In the genomic region with DNA sequence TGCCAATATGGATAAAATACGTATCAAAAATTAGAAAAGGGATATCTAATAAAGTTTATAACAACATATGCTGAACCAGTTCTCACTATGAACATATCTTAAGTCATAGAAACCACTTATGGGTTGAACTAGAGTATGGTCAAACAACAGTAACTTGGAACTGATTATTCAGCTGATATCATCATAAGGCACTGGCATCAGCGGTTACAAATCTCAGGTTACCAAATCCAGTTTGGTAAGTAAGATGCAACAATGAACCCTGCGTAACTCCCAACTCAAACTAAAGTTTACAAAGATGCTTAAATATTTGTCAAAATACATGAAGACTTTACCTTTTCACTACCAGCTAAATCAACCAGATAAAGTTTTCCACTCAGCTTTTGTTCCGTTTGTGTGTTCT, we compare ENCODE assay signal across 25 cellular contexts.
"Had no signal": no experiment of that assay in that cellular context is flagged by ENCODE, and none has a peak within 500 bp of the region (broad histone marks: within the 10 kb centered on the region; RNA-seq: fewer than 3 reads in every experiment).

No MANE protein-coding gene starts in this region.

- ATAC-seq: activated CD8-positive, alpha-beta memory T cell treated with anti-CD3 and anti-CD28 coated beads, Interleukin-2, amount 10 ng/mL, durations not matched to agents 7 days and 5 days; esophagus mucosa; left lobe of liver; lower lobe of right lung; natural killer cell; sciatic nerve; stimulated activated naive CD8-positive, alpha-beta T cell treated with anti-CD3 and anti-CD28 coated beads, Interleukin-15, Interleukin-2, amounts not matched to agents 100 U/mL and 50 U/mL, for 24 hours; WTC11 had no signal

- H3K4me3 Mint-ChIP-seq: activated CD4-positive, alpha-beta memory T cell treated with anti-CD3 and anti-CD28 coated beads, Interleukin-2, amount 10 ng/mL, durations not matched to agents 7 days and 5 days; activated CD4-positive, alpha-beta T cell treated with anti-CD3 and anti-CD28 coated beads, Interleukin-2, amount 10 ng/mL, durations not matched to agents 7 days and 5 days; activated CD8-positive, alpha-beta memory T cell treated with anti-CD3 and anti-CD28 coated beads, Interleukin-2, amount 10 ng/mL, durations not matched to agents 7 days and 5 days; activated naive CD8-positive, alpha-beta T cell treated with anti-CD3 and anti-CD28 coated beads, Interleukin-2, amount 10 ng/mL, durations not matched to agents 7 days and 5 days; natural killer cell; T-helper 1 cell treated with Interleukin-12 subunit alpha and Interleukin-12 subunit beta and Interleukin-4 antibody, amounts not matched to agents 30 μg/mL and 1 μg/mL, for 36 hours; WTC11 had no signal

- H3K27me3 ChIP-seq: brain microvascular endothelial cell, testis, transverse colon had no signal

- H3K27ac ChIP-seq: brain microvascular endothelial cell, lower lobe of right lung, skin epidermis, testis, transverse colon had no signal

- H3K9me3 Mint-ChIP-seq: activated CD4-positive, alpha-beta memory T cell treated with anti-CD3 and anti-CD28 coated beads, Interleukin-2, amount 10 ng/mL, durations not matched to agents 7 days and 5 days; activated CD4-positive, alpha-beta T cell treated with anti-CD3 and anti-CD28 coated beads, Interleukin-2, amount 10 ng/mL, durations not matched to agents 7 days and 5 days; activated naive CD8-positive, alpha-beta T cell treated with anti-CD3 and anti-CD28 coated beads, Interleukin-2, amount 10 ng/mL, durations not matched to agents 7 days and 5 days; natural killer cell; T-helper 1 cell treated with Interleukin-12 subunit alpha and Interleukin-12 subunit beta and Interleukin-4 antibody, amounts not matched to agents 30 μg/mL and 1 μg/mL, for 36 hours; WTC11 had no signal

- H3K9me3 ChIP-seq: lower lobe of right lung, testis, transverse colon had no signal

- H3K27ac Mint-ChIP-seq: activated CD4-positive, alpha-beta memory T cell treated with anti-CD3 and anti-CD28 coated beads, Interleukin-2, amount 10 ng/mL, durations not matched to agents 7 days and 5 days; activated CD4-positive, alpha-beta T cell treated with anti-CD3 and anti-CD28 coated beads, Interleukin-2, amount 10 ng/mL, durations not matched to agents 7 days and 5 days; activated CD8-positive, alpha-beta memory T cell treated with anti-CD3 and anti-CD28 coated beads, Interleukin-2, amount 10 ng/mL, durations not matched to agents 7 days and 5 days; activated naive CD8-positive, alpha-beta T cell treated with anti-CD3 and anti-CD28 coated beads, Interleukin-2, amount 10 ng/mL, durations not matched to agents 7 days and 5 days; natural killer cell; T-helper 1 cell treated with Interleukin-12 subunit alpha and Interleukin-12 subunit beta and Interleukin-4 antibody, amounts not matched to agents 30 μg/mL and 1 μg/mL, for 36 hours; WTC11 had no signal

- H3K27me3 Mint-ChIP-seq: activated CD4-positive, alpha-beta memory T cell treated with anti-CD3 and anti-CD28 coated beads, Interleukin-2, amount 10 ng/mL, durations not matched to agents 7 days and 5 days; activated CD4-positive, alpha-beta T cell treated with anti-CD3 and anti-CD28 coated beads, Interleukin-2, amount 10 ng/mL, durations not matched to agents 7 days and 5 days; activated CD8-positive, alpha-beta memory T cell treated with anti-CD3 and anti-CD28 coated beads, Interleukin-2, amount 10 ng/mL, durations not matched to agents 7 days and 5 days; activated naive CD8-positive, alpha-beta T cell treated with anti-CD3 and anti-CD28 coated beads, Interleukin-2, amount 10 ng/mL, durations not matched to agents 7 days and 5 days had no signal

- DNase-seq: activated CD4-positive, alpha-beta memory T cell treated with anti-CD3 and anti-CD28 coated beads, Interleukin-2, amount 10 ng/mL, durations not matched to agents 7 days and 5 days; activated CD4-positive, alpha-beta T cell treated with anti-CD3 and anti-CD28 coated beads for 1 hour; activated CD4-positive, alpha-beta T cell treated with anti-CD3 and anti-CD28 coated beads, Interleukin-2, amount 10 ng/mL, durations not matched to agents 7 days and 5 days; activated CD8-positive, alpha-beta memory T cell treated with anti-CD3 and anti-CD28 coated beads, Interleukin-2, amount 10 ng/mL, durations not matched to agents 7 days and 5 days; activated naive CD8-positive, alpha-beta T cell treated with anti-CD3 and anti-CD28 coated beads, Interleukin-2, amount 10 ng/mL, durations not matched to agents 7 days and 5 days; brain microvascular endothelial cell; foreskin fibroblast; head of caudate nucleus; hypothalamus; kidney glomerular epithelial cell; lower lobe of right lung; mesenchymal stem cell; natural killer cell; stimulated activated CD4-positive, alpha-beta T cell treated with anti-CD3 and anti-CD28 coated beads, Interleukin-12 subunit alpha, Interleukin-12 subunit beta, amount 100 ng/mL, for 4 hours; stimulated activated CD4-positive, alpha-beta T cell treated with anti-CD3 and anti-CD28 coated beads, Interleukin-4, amount 100 ng/mL, for 1 hour; stimulated activated naive CD8-positive, alpha-beta T cell treated with anti-CD3 and anti-CD28 coated beads, Interleukin-15, Interleukin-2, amounts not matched to agents 100 U/mL and 50 U/mL, for 24 hours; SW 1271; testis; transverse colon had no signal
